Comparison of ENCODE assay signal across 1 cellular context in genomic region chr11:41982975-41983374, GRCh38.
TF ChIP-seq lines count a peak whose summit lies in the region.

No MANE protein-coding gene starts in this region.

TF ChIP-seq in GM23338, 12 proteins besides CTCF, POLR2A, EP300 and RAD21 (continued from another document):
- TF ChIP-seq ZNF462 (CRISPR knock-in tag; IDR thresholded peaks at IDR 0.05) (no peak), POLR2AphosphoS5 (IDR thresholded peaks at IDR 0.05; ENCODE audit: low read depth) (no peak), ETS1 (IDR thresholded peaks at IDR 0.05) (no peak), EZH2 (IDR thresholded peaks at IDR 0.05; ENCODE audit: low read depth, unreplicated experiment) (no peak)
